ENCODE assay signal across 7 cellular contexts in genomic region chr19:14073232-14073924, GRCh38. TPM values are rescaled to one million over a fixed set of nuclear protein-coding genes. Genes with fewer than 3 reads are reported as not detected.
A peak's percentile ranks its signal among the peaks of the same experiment; 100 is the strongest.
DNase-seq lines count a peak whose midpoint lies in the region; ATAC-seq, FAIRE-seq and TF ChIP-seq lines count a peak whose summit lies in the region.

No MANE protein-coding gene starts in this region.

- no peaks in the 10 kb centered on the region for H3K9me3 Mint-ChIP-seq in activated CD4-positive, alpha-beta memory T cell treated with anti-CD3 and anti-CD28 coated beads, Interleukin-2, amount 10 ng/mL, durations not matched to agents 7 days and 5 days

- H3K27me3 Mint-ChIP-seq in activated CD4-positive, alpha-beta memory T cell treated with anti-CD3 and anti-CD28 coated beads, Interleukin-2, amount 10 ng/mL, durations not matched to agents 7 days and 5 days, result peaks cover 2% of the 10 kb centered on the region

- peaks cover 26% of the 10 kb centered on the region for H3K4me1 Mint-ChIP-seq in activated CD4-positive, alpha-beta memory T cell treated with anti-CD3 and anti-CD28 coated beads, Interleukin-2, amount 10 ng/mL, durations not matched to agents 7 days and 5 days

- H3K4me3 Mint-ChIP-seq in activated CD4-positive, alpha-beta memory T cell treated with anti-CD3 and anti-CD28 coated beads, Interleukin-2, amount 10 ng/mL, durations not matched to agents 7 days and 5 days, result peak overlapping the region; percentile 81

- peak; percentile 76 for DNase-seq in GM12891 (ENCODE audit: insufficient read length, low spot score)
- DNase-seq in NCI-H446 treated with DMSO at 0.1 percent for 48 hours (lab: John Stamatoyannopoulos, UW), result peak; percentile 35
- DNase-seq in activated CD4-positive, alpha-beta memory T cell treated with anti-CD3 and anti-CD28 coated beads, Interleukin-2, amount 10 ng/mL, durations not matched to agents 7 days and 5 days, result peak; percentile 78
- DNase-seq in effector CD8-positive, alpha-beta T cell (lab: John Stamatoyannopoulos, UW), result peak; percentile 62
- peak; percentile 66 for DNase-seq in medulla oblongata (ENCODE audit: extremely low spot score)
- peak; percentile 54 to 73 (median 65) for DNase-seq in stimulated activated CD4-positive, alpha-beta T cell treated with anti-CD3 and anti-CD28 coated beads, TNF-alpha, amount 100 ng/mL, for 48 hours (ENCODE audit: low read depth in 3 of 3)

- ATAC-seq in HG02938 (IDR thresholded peaks at IDR 0.05; ENCODE audit: unreplicated experiment), result peak; percentile 40

- H3K27ac Mint-ChIP-seq in activated CD4-positive, alpha-beta memory T cell treated with anti-CD3 and anti-CD28 coated beads, Interleukin-2, amount 10 ng/mL, durations not matched to agents 7 days and 5 days, result peak overlapping the region; percentile 73

- FAIRE-seq in GM12891 (lab: Jason Lieb, UNC), result peak; percentile 78

- POLR2A ChIA-PET in activated CD4-positive, alpha-beta memory T cell treated with anti-CD3 and anti-CD28 coated beads, Interleukin-2, amount 10 ng/mL, durations not matched to agents 7 days and 5 days (lab: Charles Lee), result interaction anchor here (0.9 to 3.4 kb wide), 9 partner anchors 11 to 237 kb away, joined by 3 to 16 read pairs (median 4); partner anchors contain the start of genes ASF1B, DCAF15 and IL27RA

- no peaks in the 10 kb centered on the region for H3K36me3 Mint-ChIP-seq in activated CD4-positive, alpha-beta memory T cell treated with anti-CD3 and anti-CD28 coated beads, Interleukin-2, amount 10 ng/mL, durations not matched to agents 7 days and 5 days (ENCODE audit: low read depth)

- CTCF ChIA-PET in activated CD4-positive, alpha-beta memory T cell treated with anti-CD3 and anti-CD28 coated beads, Interleukin-2, amount 10 ng/mL, durations not matched to agents 7 days and 5 days (lab: Charles Lee), result interaction anchor here (0.6 to 6.6 kb wide), 18 partner anchors 8 to 298 kb away, joined by 3 to 86 read pairs (median 4); partner anchors contain the start of genes ASF1B, IL27RA and NANOS3

- no peak for TF ChIP-seq POLR2A in GM12891 (IDR thresholded peaks at IDR 0.05; ENCODE audit: low read depth, low read length)

TF ChIP-seq in GM12891, 5 proteins besides CTCF, POLR2A, EP300 and RAD21:
- TF ChIP-seq POU2F2 (IDR thresholded peaks at IDR 0.05; ENCODE audit: low read depth, low read length) (no peak), POLR2AphosphoS5 (IDR thresholded peaks at IDR 0.05; ENCODE audit: low read depth, low read length) (no peak), PAX5 (IDR thresholded peaks at IDR 0.05; ENCODE audit: insufficient read depth, low read length, severe bottlenecking) (no peak)

RNA-seq across cellular contexts. Expression of gene MISP3, which starts 0.8 kb away (rescaled TPM):
- polyA plus RNA-seq in GM12891 (2012; ENCODE audit: low read depth, missing spikeins), result 0.54 TPM
- total RNA-seq in activated CD4-positive, alpha-beta memory T cell treated with anti-CD3 and anti-CD28 coated beads, Interleukin-2, amount 10 ng/mL, durations not matched to agents 7 days and 5 days, result 1 to 10 TPM; 3.2 to 3.5 TPM

RNA-seq across cellular contexts. Expression of gene PALM3, which starts 11.5 kb away (rescaled TPM):
- polyA plus RNA-seq in GM12891 (2012; ENCODE audit: low read depth, missing spikeins), result not detected
- not detected for total RNA-seq in activated CD4-positive, alpha-beta memory T cell treated with anti-CD3 and anti-CD28 coated beads, Interleukin-2, amount 10 ng/mL, durations not matched to agents 7 days and 5 days

RNA-seq across cellular contexts. Expression of gene C19orf67, which starts 12.2 kb away (rescaled TPM):
- polyA plus RNA-seq in GM12891 (2012; ENCODE audit: low read depth, missing spikeins), result 0.06 TPM
- under 1 TPM in 1 of 2 experiments, not detected in 1; 0.35 TPM for total RNA-seq in activated CD4-positive, alpha-beta memory T cell treated with anti-CD3 and anti-CD28 coated beads, Interleukin-2, amount 10 ng/mL, durations not matched to agents 7 days and 5 days

RNA-seq across cellular contexts. Expression of gene SAMD1, which starts 17.2 kb away (rescaled TPM):
- polyA plus RNA-seq in GM12891 (2012; ENCODE audit: low read depth, missing spikeins), result 20.3 TPM
- total RNA-seq in activated CD4-positive, alpha-beta memory T cell treated with anti-CD3 and anti-CD28 coated beads, Interleukin-2, amount 10 ng/mL, durations not matched to agents 7 days and 5 days, result 10 to 100 TPM; 63.4 to 64.6 TPM

RNA-seq across cellular contexts. Expression of gene IL27RA, which starts 41.8 kb away (rescaled TPM):
- 18.4 TPM for polyA plus RNA-seq in GM12891 (2012; ENCODE audit: low read depth, missing spikeins)
- 10 to 100 TPM; 55.5 to 58.1 TPM for total RNA-seq in activated CD4-positive, alpha-beta memory T cell treated with anti-CD3 and anti-CD28 coated beads, Interleukin-2, amount 10 ng/mL, durations not matched to agents 7 days and 5 days

Comparison
In these comparisons a context has a peak if more than half of its experiments do, and no peak if none do; other contexts are left out.
1. Peak in every context shown above with its lines: DNase-seq and ATAC-seq.